In the genomic region with DNA sequence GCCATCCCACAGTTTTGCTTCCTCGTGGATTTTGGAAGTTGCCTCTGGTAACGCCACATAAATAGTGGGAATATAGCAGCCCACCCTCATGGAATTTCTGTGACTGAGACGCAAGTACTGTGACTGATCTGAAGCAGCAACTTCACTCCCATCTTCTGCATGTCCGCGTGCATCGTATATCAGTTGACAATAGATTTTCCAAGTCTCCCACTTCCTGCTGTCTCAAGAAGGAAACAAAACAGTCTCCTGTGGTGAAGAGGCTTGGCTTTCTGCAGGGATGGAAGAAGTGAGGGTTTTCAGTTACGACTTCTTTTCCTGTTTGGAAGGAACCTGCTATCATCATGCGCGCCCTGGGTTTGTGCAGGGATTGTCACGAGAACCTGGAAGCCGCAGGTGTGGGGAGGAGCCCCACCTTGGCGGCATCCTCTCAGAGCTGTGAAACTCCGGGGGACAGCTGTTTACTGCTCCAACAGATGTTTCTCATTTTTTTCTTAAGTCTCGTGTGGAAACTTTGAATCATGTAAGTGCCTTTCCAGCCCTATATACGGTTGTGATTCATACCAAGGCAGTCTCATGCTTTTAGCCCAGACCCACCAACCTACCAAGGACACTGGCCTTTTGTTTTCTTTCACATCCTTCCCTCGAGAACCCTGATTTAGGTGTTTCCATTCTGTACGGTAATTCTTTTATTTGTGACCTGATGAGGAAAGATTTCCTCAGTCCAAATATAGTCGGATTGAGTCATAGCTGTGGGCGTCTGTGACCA, we compare ENCODE assay signal across 9 cellular contexts. TPM values are rescaled to one million over a fixed set of nuclear protein-coding genes. Genes with fewer than 3 reads are reported as not detected.
DNase-seq lines count a peak whose midpoint lies in the region; ATAC-seq and TF ChIP-seq lines count a peak whose summit lies in the region.
"Had no signal": no experiment of that assay in that cellular context is flagged by ENCODE, and none has a peak within 500 bp of the region (broad histone marks: within the 10 kb centered on the region; RNA-seq: fewer than 3 reads in every experiment).

No MANE protein-coding gene starts in this region.

- peak; percentile 85 for ATAC-seq in stimulated activated memory B cell treated with anti-CD40 and anti-IgM and Interleukin-4, amounts not matched to agents 10 μg/mL and 1 μg/mL and 100 μg/mL, for 72 hours

- no peak overlapping the region for H3K4me3 Mint-ChIP-seq in stimulated activated memory B cell treated with anti-CD40 and anti-IgM and Interleukin-4, amounts not matched to agents 10 μg/mL and 1 μg/mL and 100 μg/mL, for 72 hours
- H3K4me3 Mint-ChIP-seq: brain had no signal

- H3K36me3 Mint-ChIP-seq in stimulated activated memory B cell treated with anti-CD40 and anti-IgM and Interleukin-4, amounts not matched to agents 10 μg/mL and 1 μg/mL and 100 μg/mL, for 72 hours: peaks cover 11% of the 10 kb centered on the region

- H3K4me1 ChIP-seq in fibroblast of lung (ENCODE audit: control insufficient read depth, extremely low read depth, insufficient read depth, low read length): peaks cover 6% of the 10 kb centered on the region

- H3K27me3 ChIP-seq in fibroblast of lung (ENCODE audit: control insufficient read depth, insufficient read depth, low read length): no peaks in the 10 kb centered on the region

- no peaks in the 10 kb centered on the region for H3K79me2 ChIP-seq in fibroblast of lung (ENCODE audit: control insufficient read depth, insufficient read depth, low read length)

- H3K36me3 ChIP-seq in fibroblast of lung (ENCODE audit: control insufficient read depth, insufficient read depth, low read length): no peaks in the 10 kb centered on the region

- H4K20me1 ChIP-seq in fibroblast of lung (ENCODE audit: control insufficient read depth, extremely low read depth, insufficient read depth, low read length): no peaks in the 10 kb centered on the region

- H3K27ac Mint-ChIP-seq in stimulated activated memory B cell treated with anti-CD40 and anti-IgM and Interleukin-4, amounts not matched to agents 10 μg/mL and 1 μg/mL and 100 μg/mL, for 72 hours: peak overlapping the region; percentile 31

- H3K9me3 ChIP-seq in fibroblast of lung (ENCODE audit: control insufficient read depth, insufficient read depth, low read depth, low read length): no peaks in the 10 kb centered on the region

- H2AFZ ChIP-seq in fibroblast of lung (ENCODE audit: low read length): peak overlapping the region; percentile 8

- no peak overlapping the region for H3K9ac ChIP-seq in fibroblast of lung (ENCODE audit: insufficient read depth, low read length)

- in situ Hi-C loops in G401 (cut with HindIII; ENCODE audit: low sequenced_read_pairs): no loop called here

- DNase-seq in HT1080 (ENCODE audit: low read depth): peak; percentile 68
- DNase-seq in activated CD4-positive, alpha-beta T cell treated with anti-CD3 and anti-CD28 coated beads, Interleukin-2, amount 50 U/mL, for 4 hours: peak; percentile 40 to 54
- peak; percentile 31 to 66 for DNase-seq in fibroblast of lung (ENCODE audit: low read depth in 2 of 2)
- no peak for DNase-seq in NCI-H774 (lab: John Stamatoyannopoulos, UW)
- DNase-seq in NCI-H446 treated with DMSO at 0.1 percent for 48 hours (lab: John Stamatoyannopoulos, UW): no peak
- no peak for DNase-seq in G401 (ENCODE audit: low spot score)
- DNase-seq: NCI-H1417 treated with DMSO at 0.1 percent for 48 hours had no signal

- peak overlapping the region in 1 of 4 experiments; percentile 1 for H3K4me3 ChIP-seq in fibroblast of lung (replicated peaks in 1 of 4; ENCODE audit: control extremely low read depth in 1 of 4, insufficient read depth in 1 of 4, low read depth in 3 of 4, low read length in 4 of 4)

- no peak overlapping the region for H3K4me2 ChIP-seq in fibroblast of lung (ENCODE audit: extremely low read depth, insufficient read depth, low read length)

- H3K9me3 Mint-ChIP-seq in stimulated activated memory B cell treated with anti-CD40 and anti-IgM and Interleukin-4, amounts not matched to agents 10 μg/mL and 1 μg/mL and 100 μg/mL, for 72 hours: peaks cover under 1% of the 10 kb centered on the region

- no peak for TF ChIP-seq CTCF in fibroblast of lung (conservative IDR thresholded peaks at IDR 0.05 in 1 of 2, IDR thresholded peaks at IDR 0.05 in 1 of 2; ENCODE audit: low read depth in 1 of 2, low read length in 2 of 2)

- no peak overlapping the region for H3K27ac ChIP-seq in fibroblast of lung (ENCODE audit: insufficient read depth, low read length)

- H3K4me1 Mint-ChIP-seq in stimulated activated memory B cell treated with anti-CD40 and anti-IgM and Interleukin-4, amounts not matched to agents 10 μg/mL and 1 μg/mL and 100 μg/mL, for 72 hours: peaks cover 8% of the 10 kb centered on the region

- H3K27me3 Mint-ChIP-seq in stimulated activated memory B cell treated with anti-CD40 and anti-IgM and Interleukin-4, amounts not matched to agents 10 μg/mL and 1 μg/mL and 100 μg/mL, for 72 hours: no peaks in the 10 kb centered on the region
- H3K27me3 Mint-ChIP-seq: brain had no signal

RNA-seq across cellular contexts. Expression of gene WIPI1, which starts 57.5 kb away (rescaled TPM):
- 17.8 and 18.3 TPM in 2 replicates for total RNA-seq in HT1080 (2014; rRNA removed; shearing (Covaris generic))
- 20.6 and 21.6 TPM in 2 replicates for polyA plus RNA-seq in HT1080 (2015; cell fraction: cytosol; rRNA removed)
- polyA plus RNA-seq in HT1080 (2015; cell fraction: nucleus; rRNA removed): 19.8 and 25.4 TPM in 2 replicates
- 159 and 251 TPM in 2 replicates for total RNA-seq in fibroblast of lung
- polyA plus RNA-seq in fibroblast of lung: 158 and 167 TPM in 2 replicates
- 99.0 and 100 TPM in 2 replicates for polyA plus RNA-seq in fibroblast of lung (2012)
- 90.3 and 100 TPM in 2 replicates for polyA minus RNA-seq in fibroblast of lung (ENCODE audit: low replicate concordance)
- 19.4 and 35.3 TPM in 2 replicates for total RNA-seq in G401 (2014; rRNA removed; shearing (Covaris generic))

Comparison
In these comparisons a context has a peak if more than half of its experiments do, and no peak if none do; other contexts are left out.
1. DNase-seq: peak in HT1080 (single experiment), activated CD4-positive, alpha-beta T cell treated with anti-CD3 and anti-CD28 coated beads, Interleukin-2, amount 50 U/mL, for 4 hours (2 of 2) and fibroblast of lung (2 of 2); none in NCI-H774 (single experiment), NCI-H446 treated with DMSO at 0.1 percent for 48 hours (single experiment) and G401 (single experiment).